Comparison of ENCODE assay signal across 1 cellular context in the genomic region with DNA sequence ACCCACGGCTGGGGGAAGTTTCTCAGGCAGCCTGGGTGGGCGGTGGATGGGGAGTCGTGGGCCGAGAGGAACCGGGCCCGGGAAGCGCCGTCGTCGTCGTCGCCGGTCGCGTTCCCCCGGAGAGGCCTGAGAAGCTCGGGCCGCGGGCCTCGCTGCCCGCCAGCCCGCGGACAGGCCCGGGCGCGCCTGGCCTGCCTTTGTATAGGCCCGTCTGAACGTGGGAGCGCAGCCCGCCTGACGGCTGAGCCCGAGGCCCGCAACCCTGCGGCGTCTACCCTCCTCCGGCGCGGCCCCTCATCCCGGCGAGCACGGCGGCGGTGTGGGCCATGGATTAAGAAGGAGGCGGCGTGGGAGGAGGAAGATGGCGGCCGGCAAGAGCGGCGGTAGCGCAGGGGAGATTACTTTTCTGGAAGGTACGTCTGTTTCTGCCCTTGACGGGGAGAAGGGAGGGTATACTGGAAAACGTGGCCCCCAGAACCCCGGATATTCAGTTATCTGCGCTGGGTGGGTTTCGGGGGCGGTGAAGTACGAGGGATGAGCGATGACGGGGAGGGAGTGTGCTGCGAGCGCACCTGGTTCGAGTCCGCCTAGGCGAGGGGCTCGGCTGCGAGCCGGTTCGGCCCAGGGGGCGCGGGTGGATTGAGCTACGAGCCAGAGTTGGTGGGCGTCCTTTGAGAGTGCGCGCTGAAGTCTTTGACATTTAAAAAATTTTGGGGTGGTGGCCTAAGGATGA.
TF ChIP-seq lines count a peak whose summit lies in the region.

No MANE protein-coding gene starts in this region.

TF ChIP-seq in HCT116, 20 proteins besides CTCF, POLR2A, EP300 and RAD21 (continued from another document):
- TF ChIP-seq ZNF274 (IDR thresholded peaks at IDR 0.05; ENCODE audit: low read depth, low read length) = no peak
- TF ChIP-seq CBX3 (IDR thresholded peaks at IDR 0.05; ENCODE audit: low read depth) = no peak
